In genomic region chr17:80991645-80992076, GRCh38 we compare ENCODE assay signal across 8 cellular contexts. TPM values are rescaled to one million over a fixed set of nuclear protein-coding genes. Genes with fewer than 3 reads are reported as not detected.
A peak's percentile ranks its signal among the peaks of the same experiment; 100 is the strongest.
DNase-seq lines count a peak whose midpoint lies in the region; ATAC-seq and TF ChIP-seq lines count a peak whose summit lies in the region.

Gene CHMP6, plus strand, starts transcription at chr17:80991841. Its CDS starts 78 bp downstream, at chr17:80991919.

- ATAC-seq in GM21390 (IDR thresholded peaks at IDR 0.05; ENCODE audit: unreplicated experiment): no peak

- no peaks in the 10 kb centered on the region for H3F3A ChIP-seq in smooth muscle cell (ENCODE audit: low read depth)

- peaks cover 0 to 6% (median 0%) of the 10 kb centered on the region in 3 donors for H3K36me3 Mint-ChIP-seq in immature natural killer cell

- H3K27me3 Mint-ChIP-seq in immature natural killer cell (ENCODE audit: low read depth in 3 of 3): peaks cover 9 to 27% (median 20%) of the 10 kb centered on the region in 3 donors

- H4K20me1 ChIP-seq in BLaER1 (peaks cover 43% of the 10 kb centered on the region), smooth muscle cell (ENCODE audit: low read depth) (peaks cover 9% of the 10 kb centered on the region)

- H3K9ac ChIP-seq in BLaER1: peak within 1 kb of the TSS; percentile 89
- peak within 1 kb of the TSS; percentile 68 for H3K9ac ChIP-seq in smooth muscle cell (ENCODE audit: low read depth)

- peak within 1 kb of the TSS; percentile 99 for H2AFZ ChIP-seq in smooth muscle cell (ENCODE audit: low read depth)

- H3K9me3 ChIP-seq in BLaER1 (no peaks in the 10 kb centered on the region), smooth muscle cell (replicated peaks; ENCODE audit: low read depth) (no peaks in the 10 kb centered on the region)

- H3K4me3 ChIP-seq in BLaER1 (peak within 1 kb of the TSS; percentile 89), smooth muscle cell (peak within 1 kb of the TSS; percentile 90)

- no peak for TF ChIP-seq CTCF in smooth muscle cell (IDR thresholded peaks at IDR 0.05; ENCODE audit: borderline replicate concordance, insufficient read depth, poor library complexity, severe bottlenecking)

- peaks cover 26 to 31% of the 10 kb centered on the region in 2 donors for H3K4me1 Mint-ChIP-seq in immature natural killer cell

- peak within 1 kb of the TSS; percentile 83 to 87 (median 84) for H3K4me3 Mint-ChIP-seq in immature natural killer cell

- H3K9me3 Mint-ChIP-seq in immature natural killer cell: no peaks in the 10 kb centered on the region

- H3K4me1 ChIP-seq in BLaER1 (peaks cover 50% of the 10 kb centered on the region), smooth muscle cell (ENCODE audit: low read depth) (peaks cover 8% of the 10 kb centered on the region)

- H3K4me2 ChIP-seq in BLaER1 (peak within 1 kb of the TSS; percentile 96), smooth muscle cell (peak within 1 kb of the TSS; percentile 100)

- H3K36me3 ChIP-seq in BLaER1 (peaks cover 19% of the 10 kb centered on the region), smooth muscle cell (ENCODE audit: low read depth) (no peaks in the 10 kb centered on the region)

- 2% methylated on average over 45 of the region's 66 CpGs for WGBS in smooth muscle cell (ENCODE audit: low lambda C conversion rate)

- DNase-seq in GM19238 (ENCODE audit: insufficient read length, low spot score): peak; percentile 90
- DNase-seq in NCI-H1092 treated with DMSO at 0.1 percent for 48 hours (lab: John Stamatoyannopoulos, UW): peak; percentile 58
- DNase-seq in activated CD4-positive, CD25-positive, alpha-beta regulatory T cell treated with anti-CD3 and anti-CD28 coated beads, Interleukin-2, amount 50 U/mL, for 16 hours (ENCODE audit: low read depth, low spot score): peak; percentile 40
- peak in 48 of 61 donors; percentile 14 to 70 (median 44) for DNase-seq in caudate nucleus (lab: John Stamatoyannopoulos, UW)
- DNase-seq in immature natural killer cell: peak; percentile 76 to 80 (median 80)
- no peak for DNase-seq in smooth muscle cell (lab: John Stamatoyannopoulos, UW; ENCODE audit: unreplicated experiment)

- H3K27me3 ChIP-seq in BLaER1 (peaks cover 54% of the 10 kb centered on the region), smooth muscle cell (ENCODE audit: low read depth) (no peaks in the 10 kb centered on the region)

- H3K27ac Mint-ChIP-seq in immature natural killer cell: peak within 1 kb of the TSS in 5 of 6 donors; percentile 31 to 87 (median 81)

- H3K27ac ChIP-seq in BLaER1: peak within 1 kb of the TSS; percentile 78
- H3K27ac ChIP-seq in caudate nucleus (ENCODE audit: low read depth, low read length): no peak within 1 kb of the TSS
- no peak within 1 kb of the TSS for H3K27ac ChIP-seq in smooth muscle cell (ENCODE audit: low read depth)

- H3K79me2 ChIP-seq in smooth muscle cell (ENCODE audit: low read depth): peaks cover 9% of the 10 kb centered on the region

RNA-seq across cellular contexts. Expression of gene CHMP6, which starts in this region (rescaled TPM):
- 10 to 100 TPM; 67.7 to 71.4 (median 70.2) TPM for polyA plus RNA-seq in immature natural killer cell
- 5.8 and 11.9 TPM in 2 replicates for total RNA-seq in smooth muscle cell
- polyA plus RNA-seq in smooth muscle cell: 21.5 and 30.9 TPM in 2 replicates
